ENCODE assay signal across 40 cellular contexts in genomic region chr12:108928695-108929094, GRCh38. TPM values are rescaled to one million over a fixed set of nuclear protein-coding genes. Genes with fewer than 3 reads are reported as not detected.
"Had no signal": no experiment of that assay in that cellular context is flagged by ENCODE, and none has a peak within 500 bp of the region (broad histone marks: within the 10 kb centered on the region; RNA-seq: fewer than 3 reads in every experiment).

No MANE protein-coding gene starts in this region.

- H3K4me1 ChIP-seq: adrenal gland, breast epithelium had no signal

- ATAC-seq: activated CD8-positive, alpha-beta T cell treated with anti-CD3 and anti-CD28 coated beads for 36 hours; activated naive CD4-positive, alpha-beta T cell treated with anti-CD3 and anti-CD28 coated beads, Interleukin-2, amount 50 U/mL, for 72 hours; activated T-cell treated with anti-CD3 and anti-CD28 coated beads, Interleukin-2, amount 50 U/mL, for 4 hours; activated T-cell treated with anti-CD3 and anti-CD28 coated beads, Interleukin-2, amount 50 U/mL, for 72 hours; activated T-helper 17 cell treated with anti-CD3 and anti-CD28 coated beads, Interleukin-2, amount 50 U/mL, for 72 hours; body of pancreas; WTC11 had no signal

- H3K27ac Mint-ChIP-seq: activated CD4-positive, alpha-beta memory T cell treated with anti-CD3 and anti-CD28 coated beads for 36 hours; activated CD4-positive, alpha-beta T cell treated with anti-CD3 and anti-CD28 coated beads, Interleukin-2, amount 10 ng/mL, durations not matched to agents 24 days and 14 days; activated CD8-positive, alpha-beta T cell treated with anti-CD3 and anti-CD28 coated beads for 36 hours; activated naive CD4-positive, alpha-beta T cell treated with anti-CD3 and anti-CD28 coated beads for 36 hours; activated naive CD4-positive, alpha-beta T cell treated with anti-CD3 and anti-CD28 coated beads, Interleukin-2, amount 50 U/mL, for 72 hours; activated naive CD8-positive, alpha-beta T cell treated with anti-CD3 and anti-CD28 coated beads for 36 hours; activated T-cell treated with anti-CD3 and anti-CD28 coated beads, Interleukin-2, amount 50 U/mL, for 72 hours; activated T-helper 1 cell treated with anti-CD3 and anti-CD28 coated beads, Interleukin-12 subunit alpha, Interleukin-12 subunit beta, Interleukin-2, Interleukin-4 antibody, amounts not matched to agents 30 ng/mL and 10 ng/mL and 1 ng/mL, durations not matched to agents 14 hours and 24 hours and 36 hours; activated T-helper 17 cell treated with anti-CD3 and anti-CD28 coated beads, Interleukin-2, amount 50 U/mL, for 72 hours; T-helper 1 cell treated with Interleukin-12 subunit alpha and Interleukin-12 subunit beta and Interleukin-4 antibody, amounts not matched to agents 30 μg/mL and 1 μg/mL, for 36 hours; T-helper 2 cell treated with Interferon-gamma antibody and Interleukin-4, amounts not matched to agents 5 μg/mL and 100 μg/mL, for 36 hours; WTC11 had no signal

- H3K27ac ChIP-seq: adrenal gland, body of pancreas, brain microvascular endothelial cell, breast epithelium, WERI-Rb-1 had no signal

- H3K27me3 Mint-ChIP-seq: activated CD8-positive, alpha-beta T cell treated with anti-CD3 and anti-CD28 coated beads for 36 hours; activated naive CD8-positive, alpha-beta T cell treated with anti-CD3 and anti-CD28 coated beads for 36 hours; activated T-helper 17 cell treated with anti-CD3 and anti-CD28 coated beads, Interleukin-2, amount 50 U/mL, for 72 hours had no signal

- H3K27me3 ChIP-seq: adrenal gland, body of pancreas, brain microvascular endothelial cell, breast epithelium had no signal

- H3K36me3 Mint-ChIP-seq: activated CD4-positive, alpha-beta memory T cell treated with anti-CD3 and anti-CD28 coated beads for 36 hours; activated naive CD4-positive, alpha-beta T cell treated with anti-CD3 and anti-CD28 coated beads, Interleukin-2, amount 50 U/mL, for 72 hours; activated naive CD8-positive, alpha-beta T cell treated with anti-CD3 and anti-CD28 coated beads for 36 hours; WTC11 had no signal

- H3K4me1 Mint-ChIP-seq: activated CD4-positive, alpha-beta T cell treated with anti-CD3 and anti-CD28 coated beads, Interleukin-2, amount 10 ng/mL, durations not matched to agents 24 days and 14 days; activated naive CD8-positive, alpha-beta T cell treated with anti-CD3 and anti-CD28 coated beads for 36 hours; activated T-helper 17 cell treated with anti-CD3 and anti-CD28 coated beads, Interleukin-2, amount 50 U/mL, for 72 hours; central memory CD8-positive, alpha-beta T cell had no signal

- H3K9me3 Mint-ChIP-seq: activated CD4-positive, alpha-beta memory T cell treated with anti-CD3 and anti-CD28 coated beads for 36 hours; activated CD8-positive, alpha-beta T cell treated with anti-CD3 and anti-CD28 coated beads for 36 hours; activated naive CD4-positive, alpha-beta T cell treated with anti-CD3 and anti-CD28 coated beads for 36 hours; activated naive CD8-positive, alpha-beta T cell treated with anti-CD3 and anti-CD28 coated beads for 36 hours; activated T-cell treated with anti-CD3 and anti-CD28 coated beads, Interleukin-2, amount 50 U/mL, for 4 hours; activated T-helper 1 cell treated with anti-CD3 and anti-CD28 coated beads, Interleukin-12 subunit alpha, Interleukin-12 subunit beta, Interleukin-2, Interleukin-4 antibody, amounts not matched to agents 30 ng/mL and 10 ng/mL and 1 ng/mL, durations not matched to agents 14 hours and 24 hours and 36 hours; central memory CD8-positive, alpha-beta T cell; T-helper 1 cell treated with Interleukin-12 subunit alpha and Interleukin-12 subunit beta and Interleukin-4 antibody, amounts not matched to agents 30 μg/mL and 1 μg/mL, for 36 hours; T-helper 2 cell treated with Interferon-gamma antibody and Interleukin-4, amounts not matched to agents 5 μg/mL and 100 μg/mL, for 36 hours had no signal

- H3K9me3 ChIP-seq: adrenal gland, body of pancreas had no signal

- DNase-seq: activated CD4-positive, alpha-beta memory T cell treated with anti-CD3 and anti-CD28 coated beads for 36 hours; activated CD4-positive, alpha-beta T cell treated with anti-CD3 and anti-CD28 coated beads for 4 hours; activated CD4-positive, alpha-beta T cell treated with anti-CD3 and anti-CD28 coated beads, Interleukin-2, amount 10 ng/mL, durations not matched to agents 24 days and 14 days; activated CD4-positive, alpha-beta T cell treated with anti-CD3 and anti-CD28 coated beads, Interleukin-2, amount 50 U/mL, for 4 hours; activated CD4-positive, CD25-positive, alpha-beta regulatory T cell; activated CD4-positive, CD25-positive, alpha-beta regulatory T cell treated with anti-CD3 and anti-CD28 coated beads, Interleukin-2, amount 50 U/mL, for 72 hours; activated CD8-positive, alpha-beta memory T cell treated with anti-CD3 and anti-CD28 coated beads, Interleukin-2, amount 50 U/mL, for 4 hours; activated CD8-positive, alpha-beta T cell treated with anti-CD3 and anti-CD28 coated beads for 36 hours; activated effector memory CD4-positive, alpha-beta T cell treated with anti-CD3 and anti-CD28 coated beads, Interleukin-2, amount 50 U/mL, for 16 hours; activated gamma-delta T cell treated with Interleukin-2 at 50 U/mL for 16 hours; activated naive CD4-positive, alpha-beta T cell; activated naive CD4-positive, alpha-beta T cell treated with anti-CD3 and anti-CD28 coated beads for 36 hours; activated naive CD4-positive, alpha-beta T cell treated with anti-CD3 and anti-CD28 coated beads, Interleukin-2, amount 50 U/mL, for 16 hours; activated naive CD8-positive, alpha-beta T cell treated with anti-CD3 and anti-CD28 coated beads for 36 hours; activated T-cell treated with anti-CD3 and anti-CD28 coated beads for 4 hours; activated T-cell treated with anti-CD3 and anti-CD28 coated beads, Interleukin-2, amount 50 U/mL, for 1 hour; activated T-cell treated with anti-CD3 and anti-CD28 coated beads, Interleukin-2, amount 50 U/mL, for 4 hours; activated T-cell treated with anti-CD3 and anti-CD28 coated beads, Interleukin-2, amount 50 U/mL, for 72 hours; adrenal gland; amniotic stem cell; aorta; body of pancreas; brain microvascular endothelial cell; caudate nucleus; cerebellar nuclear complex; SW 1271; T-helper 1 cell; T-helper 2 cell; T-helper 9 cell had no signal

- H3K4me3 Mint-ChIP-seq: activated CD4-positive, alpha-beta memory T cell treated with anti-CD3 and anti-CD28 coated beads for 36 hours; activated CD4-positive, alpha-beta T cell treated with anti-CD3 and anti-CD28 coated beads, Interleukin-2, amount 10 ng/mL, durations not matched to agents 24 days and 14 days; activated CD8-positive, alpha-beta T cell treated with anti-CD3 and anti-CD28 coated beads for 36 hours; activated naive CD4-positive, alpha-beta T cell treated with anti-CD3 and anti-CD28 coated beads for 36 hours; activated naive CD8-positive, alpha-beta T cell treated with anti-CD3 and anti-CD28 coated beads for 36 hours; activated T-cell treated with anti-CD3 and anti-CD28 coated beads, Interleukin-2, amount 50 U/mL, for 4 hours; activated T-cell treated with anti-CD3 and anti-CD28 coated beads, Interleukin-2, amount 50 U/mL, for 72 hours; activated T-helper 1 cell treated with anti-CD3 and anti-CD28 coated beads, Interleukin-12 subunit alpha, Interleukin-12 subunit beta, Interleukin-2, Interleukin-4 antibody, amounts not matched to agents 30 ng/mL and 10 ng/mL and 1 ng/mL, durations not matched to agents 14 hours and 24 hours and 36 hours; activated T-helper 17 cell treated with anti-CD3 and anti-CD28 coated beads, Interleukin-2, amount 50 U/mL, for 72 hours; central memory CD8-positive, alpha-beta T cell; T-helper 1 cell treated with Interleukin-12 subunit alpha and Interleukin-12 subunit beta and Interleukin-4 antibody, amounts not matched to agents 30 μg/mL and 1 μg/mL, for 36 hours; T-helper 2 cell treated with Interferon-gamma antibody and Interleukin-4, amounts not matched to agents 5 μg/mL and 100 μg/mL, for 36 hours; WTC11 had no signal

RNA-seq across cellular contexts. Expression of gene DAO, which starts 48.8 kb away (rescaled TPM):
- total RNA-seq: activated CD4-positive, alpha-beta memory T cell treated with anti-CD3 and anti-CD28 coated beads for 36 hours; activated CD4-positive, alpha-beta T cell treated with anti-CD3 and anti-CD28 coated beads, Interleukin-2, amount 10 ng/mL, durations not matched to agents 24 days and 14 days; activated CD8-positive, alpha-beta memory T cell treated with anti-CD3 and anti-CD28 coated beads for 36 hours; activated CD8-positive, alpha-beta T cell treated with anti-CD3 and anti-CD28 coated beads for 36 hours; activated naive CD4-positive, alpha-beta T cell treated with anti-CD3 and anti-CD28 coated beads for 36 hours; activated naive CD4-positive, alpha-beta T cell treated with anti-CD3 and anti-CD28 coated beads, Interleukin-2, amount 50 U/mL, for 72 hours; activated naive CD8-positive, alpha-beta T cell treated with anti-CD3 and anti-CD28 coated beads for 36 hours; activated T-cell treated with anti-CD3 and anti-CD28 coated beads, Interleukin-2, amount 50 U/mL, for 4 hours; activated T-cell treated with anti-CD3 and anti-CD28 coated beads, Interleukin-2, amount 50 U/mL, for 72 hours; activated T-helper 1 cell treated with anti-CD3 and anti-CD28 coated beads, Interleukin-12 subunit alpha, Interleukin-12 subunit beta, Interleukin-2, Interleukin-4 antibody, amounts not matched to agents 30 ng/mL and 10 ng/mL and 1 ng/mL, durations not matched to agents 14 hours and 24 hours and 36 hours; activated T-helper 17 cell treated with anti-CD3 and anti-CD28 coated beads, Interleukin-2, amount 50 U/mL, for 72 hours; adrenal gland; aorta; astrocyte; body of pancreas; breast epithelium had no signal
